ENCODE assay signal across 3 cellular contexts in the genomic region with DNA sequence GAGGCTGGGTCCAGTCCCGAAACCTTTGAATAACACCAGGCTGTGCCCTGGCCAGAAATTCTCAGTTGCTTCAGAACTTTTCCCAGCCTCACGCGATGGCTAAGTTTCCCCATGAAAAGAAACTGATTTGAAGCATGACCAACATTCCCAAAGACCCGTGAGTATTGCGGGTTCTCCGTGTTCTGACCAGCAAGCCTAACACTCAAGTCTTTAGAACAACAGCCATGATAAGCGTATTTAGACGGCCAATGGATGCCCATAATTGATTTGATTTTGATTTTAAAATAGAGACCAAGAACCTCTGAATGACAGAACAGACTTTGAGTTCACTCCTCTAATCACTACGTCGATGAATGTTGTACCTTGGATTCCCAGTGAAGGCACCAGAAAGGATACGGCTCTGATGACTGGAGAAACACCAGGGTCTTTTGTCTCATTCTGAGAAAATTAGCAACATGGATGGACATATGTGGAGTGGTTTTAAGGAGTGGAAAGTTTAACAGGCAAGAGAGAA.
A peak's percentile ranks its signal among the peaks of the same experiment; 100 is the strongest.
TF ChIP-seq lines count a peak whose summit lies in the region.

No MANE protein-coding gene starts in this region.

TF ChIP-seq in SK-N-SH, 30 proteins besides CTCF, POLR2A, EP300 and RAD21:
- TF ChIP-seq RXRA (IDR thresholded peaks at IDR 0.05; ENCODE audit: borderline replicate concordance, low read depth): no peak
- TF ChIP-seq MXI1 (IDR thresholded peaks at IDR 0.05; ENCODE audit: low read depth, low read length): no peak
- TF ChIP-seq FOXJ3 (CRISPR knock-in tag; IDR thresholded peaks at IDR 0.05): no peak
- TF ChIP-seq, protein P1, sequence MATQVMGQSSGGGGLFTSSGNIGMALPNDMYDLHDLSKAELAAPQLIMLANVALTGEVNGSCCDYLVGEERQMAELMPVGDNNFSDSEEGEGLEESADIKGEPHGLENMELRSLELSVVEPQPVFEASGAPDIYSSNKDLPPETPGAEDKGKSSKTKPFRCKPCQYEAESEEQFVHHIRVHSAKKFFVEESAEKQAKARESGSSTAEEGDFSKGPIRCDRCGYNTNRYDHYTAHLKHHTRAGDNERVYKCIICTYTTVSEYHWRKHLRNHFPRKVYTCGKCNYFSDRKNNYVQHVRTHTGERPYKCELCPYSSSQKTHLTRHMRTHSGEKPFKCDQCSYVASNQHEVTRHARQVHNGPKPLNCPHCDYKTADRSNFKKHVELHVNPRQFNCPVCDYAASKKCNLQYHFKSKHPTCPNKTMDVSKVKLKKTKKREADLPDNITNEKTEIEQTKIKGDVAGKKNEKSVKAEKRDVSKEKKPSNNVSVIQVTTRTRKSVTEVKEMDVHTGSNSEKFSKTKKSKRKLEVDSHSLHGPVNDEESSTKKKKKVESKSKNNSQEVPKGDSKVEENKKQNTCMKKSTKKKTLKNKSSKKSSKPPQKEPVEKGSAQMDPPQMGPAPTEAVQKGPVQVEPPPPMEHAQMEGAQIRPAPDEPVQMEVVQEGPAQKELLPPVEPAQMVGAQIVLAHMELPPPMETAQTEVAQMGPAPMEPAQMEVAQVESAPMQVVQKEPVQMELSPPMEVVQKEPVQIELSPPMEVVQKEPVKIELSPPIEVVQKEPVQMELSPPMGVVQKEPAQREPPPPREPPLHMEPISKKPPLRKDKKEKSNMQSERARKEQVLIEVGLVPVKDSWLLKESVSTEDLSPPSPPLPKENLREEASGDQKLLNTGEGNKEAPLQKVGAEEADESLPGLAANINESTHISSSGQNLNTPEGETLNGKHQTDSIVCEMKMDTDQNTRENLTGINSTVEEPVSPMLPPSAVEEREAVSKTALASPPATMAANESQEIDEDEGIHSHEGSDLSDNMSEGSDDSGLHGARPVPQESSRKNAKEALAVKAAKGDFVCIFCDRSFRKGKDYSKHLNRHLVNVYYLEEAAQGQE (IDR thresholded peaks at IDR 0.05; ENCODE audit: low read depth, low read length): no peak
- TF ChIP-seq RFX5 (IDR thresholded peaks at IDR 0.05; ENCODE audit: low read length): no peak
- TF ChIP-seq, protein P2, sequence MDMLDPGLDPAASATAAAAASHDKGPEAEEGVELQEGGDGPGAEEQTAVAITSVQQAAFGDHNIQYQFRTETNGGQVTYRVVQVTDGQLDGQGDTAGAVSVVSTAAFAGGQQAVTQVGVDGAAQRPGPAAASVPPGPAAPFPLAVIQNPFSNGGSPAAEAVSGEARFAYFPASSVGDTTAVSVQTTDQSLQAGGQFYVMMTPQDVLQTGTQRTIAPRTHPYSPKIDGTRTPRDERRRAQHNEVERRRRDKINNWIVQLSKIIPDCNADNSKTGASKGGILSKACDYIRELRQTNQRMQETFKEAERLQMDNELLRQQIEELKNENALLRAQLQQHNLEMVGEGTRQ (IDR thresholded peaks at IDR 0.05; ENCODE audit: borderline replicate concordance, low read depth, low read length): no peak
- TF ChIP-seq EZH2phosphoT487 (IDR thresholded peaks at IDR 0.05; ENCODE audit: borderline replicate concordance, low read depth): no peak
- no peak for TF ChIP-seq NRF1 (IDR thresholded peaks at IDR 0.05; ENCODE audit: low read depth, low read length)

TF ChIP-seq in SK-N-SH treated with all-trans-retinoic acid at 6 μM for 48 hours, 23 proteins besides CTCF, POLR2A, EP300 and RAD21 (continues in another document):
- TF ChIP-seq PPARA (CRISPR knock-in tag; IDR thresholded peaks at IDR 0.05; ENCODE audit: borderline replicate concordance) (no peak), ZNF70 (CRISPR knock-in tag; IDR thresholded peaks at IDR 0.05) (no peak), GLIS3 (CRISPR knock-in tag; IDR thresholded peaks at IDR 0.05) (no peak), TCF4 (CRISPR knock-in tag; IDR thresholded peaks at IDR 0.05; ENCODE audit: borderline replicate concordance) (no peak), ARNTL (CRISPR knock-in tag; IDR thresholded peaks at IDR 0.05; ENCODE audit: borderline replicate concordance, low read depth) (no peak), ZNF8 (CRISPR knock-in tag; IDR thresholded peaks at IDR 0.05) (no peak), CSDC2 (CRISPR knock-in tag; IDR thresholded peaks at IDR 0.05) (no peak), OSR1 (CRISPR knock-in tag; IDR thresholded peaks at IDR 0.05) (no peak), TOX (CRISPR knock-in tag; IDR thresholded peaks at IDR 0.05; ENCODE audit: borderline replicate concordance) (no peak), ZC3H10 (CRISPR knock-in tag; IDR thresholded peaks at IDR 0.05) (no peak), ZFP30 (CRISPR knock-in tag; IDR thresholded peaks at IDR 0.05) (no peak), BACH2 (CRISPR knock-in tag; IDR thresholded peaks at IDR 0.05; ENCODE audit: borderline replicate concordance) (no peak), ZFP3 (CRISPR knock-in tag; IDR thresholded peaks at IDR 0.05) (no peak), ZNF565 (CRISPR knock-in tag; conservative IDR thresholded peaks at IDR 0.05; ENCODE audit: low read depth) (no peak), RARB (CRISPR knock-in tag; IDR thresholded peaks at IDR 0.05) (no peak)
- TF ChIP-seq, protein P3, sequence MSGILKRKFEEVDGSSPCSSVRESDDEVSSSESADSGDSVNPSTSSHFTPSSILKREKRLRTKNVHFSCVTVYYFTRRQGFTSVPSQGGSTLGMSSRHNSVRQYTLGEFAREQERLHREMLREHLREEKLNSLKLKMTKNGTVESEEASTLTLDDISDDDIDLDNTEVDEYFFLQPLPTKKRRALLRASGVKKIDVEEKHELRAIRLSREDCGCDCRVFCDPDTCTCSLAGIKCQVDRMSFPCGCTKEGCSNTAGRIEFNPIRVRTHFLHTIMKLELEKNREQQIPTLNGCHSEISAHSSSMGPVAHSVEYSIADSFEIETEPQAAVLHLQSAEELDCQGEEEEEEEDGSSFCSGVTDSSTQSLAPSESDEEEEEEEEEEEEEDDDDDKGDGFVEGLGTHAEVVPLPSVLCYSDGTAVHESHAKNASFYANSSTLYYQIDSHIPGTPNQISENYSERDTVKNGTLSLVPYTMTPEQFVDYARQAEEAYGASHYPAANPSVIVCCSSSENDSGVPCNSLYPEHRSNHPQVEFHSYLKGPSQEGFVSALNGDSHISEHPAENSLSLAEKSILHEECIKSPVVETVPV (CRISPR knock-in tag; IDR thresholded peaks at IDR 0.05): no peak
- TF ChIP-seq, protein P4, sequence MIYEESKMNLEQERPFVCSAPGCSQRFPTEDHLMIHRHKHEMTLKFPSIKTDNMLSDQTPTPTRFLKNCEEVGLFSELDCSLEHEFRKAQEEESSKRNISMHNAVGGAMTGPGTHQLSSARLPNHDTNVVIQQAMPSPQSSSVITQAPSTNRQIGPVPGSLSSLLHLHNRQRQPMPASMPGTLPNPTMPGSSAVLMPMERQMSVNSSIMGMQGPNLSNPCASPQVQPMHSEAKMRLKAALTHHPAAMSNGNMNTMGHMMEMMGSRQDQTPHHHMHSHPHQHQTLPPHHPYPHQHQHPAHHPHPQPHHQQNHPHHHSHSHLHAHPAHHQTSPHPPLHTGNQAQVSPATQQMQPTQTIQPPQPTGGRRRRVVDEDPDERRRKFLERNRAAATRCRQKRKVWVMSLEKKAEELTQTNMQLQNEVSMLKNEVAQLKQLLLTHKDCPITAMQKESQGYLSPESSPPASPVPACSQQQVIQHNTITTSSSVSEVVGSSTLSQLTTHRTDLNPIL (CRISPR knock-in tag; IDR thresholded peaks at IDR 0.05; ENCODE audit: low read depth): no peak
- TF ChIP-seq, protein P5, sequence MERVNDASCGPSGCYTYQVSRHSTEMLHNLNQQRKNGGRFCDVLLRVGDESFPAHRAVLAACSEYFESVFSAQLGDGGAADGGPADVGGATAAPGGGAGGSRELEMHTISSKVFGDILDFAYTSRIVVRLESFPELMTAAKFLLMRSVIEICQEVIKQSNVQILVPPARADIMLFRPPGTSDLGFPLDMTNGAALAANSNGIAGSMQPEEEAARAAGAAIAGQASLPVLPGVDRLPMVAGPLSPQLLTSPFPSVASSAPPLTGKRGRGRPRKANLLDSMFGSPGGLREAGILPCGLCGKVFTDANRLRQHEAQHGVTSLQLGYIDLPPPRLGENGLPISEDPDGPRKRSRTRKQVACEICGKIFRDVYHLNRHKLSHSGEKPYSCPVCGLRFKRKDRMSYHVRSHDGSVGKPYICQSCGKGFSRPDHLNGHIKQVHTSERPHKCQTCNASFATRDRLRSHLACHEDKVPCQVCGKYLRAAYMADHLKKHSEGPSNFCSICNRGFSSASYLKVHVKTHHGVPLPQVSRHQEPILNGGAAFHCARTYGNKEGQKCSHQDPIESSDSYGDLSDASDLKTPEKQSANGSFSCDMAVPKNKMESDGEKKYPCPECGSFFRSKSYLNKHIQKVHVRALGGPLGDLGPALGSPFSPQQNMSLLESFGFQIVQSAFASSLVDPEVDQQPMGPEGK (CRISPR knock-in tag; IDR thresholded peaks at IDR 0.05; ENCODE audit: borderline replicate concordance): no peak

TF ChIP-seq in K562, 482 proteins besides CTCF, POLR2A, EP300 and RAD21 (continues in another document):
- TF ChIP-seq TEAD4 (IDR thresholded peaks at IDR 0.05; ENCODE audit: low read length) (no peak), TEAD4 (CRISPR knock-in tag; IDR thresholded peaks at IDR 0.05; ENCODE audit: borderline replicate concordance) (peak; percentile 87), SRSF9 (IDR thresholded peaks at IDR 0.05; ENCODE audit: borderline replicate concordance, low read depth, low read length) (no peak), ZNF143 (CRISPR knock-in tag; IDR thresholded peaks at IDR 0.05) (peak; percentile 51; the same call in 1 of the 2 replicates), NELFE (IDR thresholded peaks at IDR 0.05; ENCODE audit: insufficient read depth, insufficient read length) (no peak), SIX5 (IDR thresholded peaks at IDR 0.05; ENCODE audit: borderline replicate concordance in 1 of 2, insufficient read depth in 1 of 2, low read depth in 1 of 2, low read length in 2 of 2) (no peak), BRD4 (IDR thresholded peaks at IDR 0.05) (no peak), ZNF121 (CRISPR knock-in tag; conservative IDR thresholded peaks at IDR 0.05) (no peak), HNRNPUL1 (IDR thresholded peaks at IDR 0.05; ENCODE audit: low read length) (peak; percentile 67; the same call in 1 of the 2 replicates), TBL1XR1 (IDR thresholded peaks at IDR 0.05; ENCODE audit: low read length in 2 of 2) (peak in 1 of 2 experiments; percentile 77; a peak in 1 of 4 replicates), CBX8 (IDR thresholded peaks at IDR 0.05; ENCODE audit: borderline replicate concordance, extremely low read depth, low read depth, low read length, poor library complexity, severe bottlenecking) (no peak), FOXA3 (CRISPR knock-in tag; conservative IDR thresholded peaks at IDR 0.05 in 1 of 2, IDR thresholded peaks at IDR 0.05 in 1 of 2) (peak in 1 of 2 experiments; percentile 48; a peak in 1 of 4 replicates), MXI1 (IDR thresholded peaks at IDR 0.05; ENCODE audit: low read depth, low read length) (0 out of 2 replicates have a peak, but pooled peaks have one; percentile 15), FOXK2 (conservative IDR thresholded peaks at IDR 0.05 in 1 of 2, IDR thresholded peaks at IDR 0.05 in 1 of 2; ENCODE audit: low read depth in 2 of 2) (no peak), JUN (IDR thresholded peaks at IDR 0.05; ENCODE audit: borderline replicate concordance, low read depth, low read length) (no peak), JUN (CRISPR knock-in tag; IDR thresholded peaks at IDR 0.05; ENCODE audit: borderline replicate concordance) (0 out of 2 replicates have a peak, but pooled peaks have one; percentile 77), TEAD2 (tag; IDR thresholded peaks at IDR 0.05) (peak; percentile 49; the same call in 1 of the 2 replicates), MBD2 (IDR thresholded peaks at IDR 0.05; ENCODE audit: borderline replicate concordance, low read depth) (0 out of 2 replicates have a peak, but pooled peaks have one; percentile 6), FOXP1 (CRISPR knock-in tag; IDR thresholded peaks at IDR 0.05) (peak; percentile 83), THRAP3 (IDR thresholded peaks at IDR 0.05; ENCODE audit: borderline replicate concordance) (no peak)
- TF ChIP-seq, protein P6, sequence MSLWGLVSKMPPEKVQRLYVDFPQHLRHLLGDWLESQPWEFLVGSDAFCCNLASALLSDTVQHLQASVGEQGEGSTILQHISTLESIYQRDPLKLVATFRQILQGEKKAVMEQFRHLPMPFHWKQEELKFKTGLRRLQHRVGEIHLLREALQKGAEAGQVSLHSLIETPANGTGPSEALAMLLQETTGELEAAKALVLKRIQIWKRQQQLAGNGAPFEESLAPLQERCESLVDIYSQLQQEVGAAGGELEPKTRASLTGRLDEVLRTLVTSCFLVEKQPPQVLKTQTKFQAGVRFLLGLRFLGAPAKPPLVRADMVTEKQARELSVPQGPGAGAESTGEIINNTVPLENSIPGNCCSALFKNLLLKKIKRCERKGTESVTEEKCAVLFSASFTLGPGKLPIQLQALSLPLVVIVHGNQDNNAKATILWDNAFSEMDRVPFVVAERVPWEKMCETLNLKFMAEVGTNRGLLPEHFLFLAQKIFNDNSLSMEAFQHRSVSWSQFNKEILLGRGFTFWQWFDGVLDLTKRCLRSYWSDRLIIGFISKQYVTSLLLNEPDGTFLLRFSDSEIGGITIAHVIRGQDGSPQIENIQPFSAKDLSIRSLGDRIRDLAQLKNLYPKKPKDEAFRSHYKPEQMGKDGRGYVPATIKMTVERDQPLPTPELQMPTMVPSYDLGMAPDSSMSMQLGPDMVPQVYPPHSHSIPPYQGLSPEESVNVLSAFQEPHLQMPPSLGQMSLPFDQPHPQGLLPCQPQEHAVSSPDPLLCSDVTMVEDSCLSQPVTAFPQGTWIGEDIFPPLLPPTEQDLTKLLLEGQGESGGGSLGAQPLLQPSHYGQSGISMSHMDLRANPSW (CRISPR knock-in tag; IDR thresholded peaks at IDR 0.05): 0 out of 2 replicates have a peak, but pooled peaks have one; percentile 3
- TF ChIP-seq, protein P7, sequence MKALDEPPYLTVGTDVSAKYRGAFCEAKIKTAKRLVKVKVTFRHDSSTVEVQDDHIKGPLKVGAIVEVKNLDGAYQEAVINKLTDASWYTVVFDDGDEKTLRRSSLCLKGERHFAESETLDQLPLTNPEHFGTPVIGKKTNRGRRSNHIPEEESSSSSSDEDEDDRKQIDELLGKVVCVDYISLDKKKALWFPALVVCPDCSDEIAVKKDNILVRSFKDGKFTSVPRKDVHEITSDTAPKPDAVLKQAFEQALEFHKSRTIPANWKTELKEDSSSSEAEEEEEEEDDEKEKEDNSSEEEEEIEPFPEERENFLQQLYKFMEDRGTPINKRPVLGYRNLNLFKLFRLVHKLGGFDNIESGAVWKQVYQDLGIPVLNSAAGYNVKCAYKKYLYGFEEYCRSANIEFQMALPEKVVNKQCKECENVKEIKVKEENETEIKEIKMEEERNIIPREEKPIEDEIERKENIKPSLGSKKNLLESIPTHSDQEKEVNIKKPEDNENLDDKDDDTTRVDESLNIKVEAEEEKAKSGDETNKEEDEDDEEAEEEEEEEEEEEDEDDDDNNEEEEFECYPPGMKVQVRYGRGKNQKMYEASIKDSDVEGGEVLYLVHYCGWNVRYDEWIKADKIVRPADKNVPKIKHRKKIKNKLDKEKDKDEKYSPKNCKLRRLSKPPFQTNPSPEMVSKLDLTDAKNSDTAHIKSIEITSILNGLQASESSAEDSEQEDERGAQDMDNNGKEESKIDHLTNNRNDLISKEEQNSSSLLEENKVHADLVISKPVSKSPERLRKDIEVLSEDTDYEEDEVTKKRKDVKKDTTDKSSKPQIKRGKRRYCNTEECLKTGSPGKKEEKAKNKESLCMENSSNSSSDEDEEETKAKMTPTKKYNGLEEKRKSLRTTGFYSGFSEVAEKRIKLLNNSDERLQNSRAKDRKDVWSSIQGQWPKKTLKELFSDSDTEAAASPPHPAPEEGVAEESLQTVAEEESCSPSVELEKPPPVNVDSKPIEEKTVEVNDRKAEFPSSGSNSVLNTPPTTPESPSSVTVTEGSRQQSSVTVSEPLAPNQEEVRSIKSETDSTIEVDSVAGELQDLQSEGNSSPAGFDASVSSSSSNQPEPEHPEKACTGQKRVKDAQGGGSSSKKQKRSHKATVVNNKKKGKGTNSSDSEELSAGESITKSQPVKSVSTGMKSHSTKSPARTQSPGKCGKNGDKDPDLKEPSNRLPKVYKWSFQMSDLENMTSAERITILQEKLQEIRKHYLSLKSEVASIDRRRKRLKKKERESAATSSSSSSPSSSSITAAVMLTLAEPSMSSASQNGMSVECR (CRISPR knock-in tag; IDR thresholded peaks at IDR 0.05): peak; percentile 75; the same call in 1 of the 2 replicates
